Comparison of ENCODE assay signal across 8 cellular contexts in genomic region chr12:54304187-54304810, GRCh38. TPM values are rescaled to one million over a fixed set of nuclear protein-coding genes. Genes with fewer than 3 reads are reported as not detected.
A peak's percentile ranks its signal among the peaks of the same experiment; 100 is the strongest.
DNase-seq lines count a peak whose midpoint lies in the region; ATAC-seq and TF ChIP-seq lines count a peak whose summit lies in the region.

No MANE protein-coding gene starts in this region.

- POLR2A ChIA-PET in HEK293 (lab: Yijun Ruan, JAX), result interaction anchor here (0.5 to 1.0 kb wide), 2 partner anchors 24 to 304 kb away, joined by 3 to 6 read pairs; partner anchors contain the start of genes CBX5, HNRNPA1 and HOXC9

- H3K4me3 ChIP-seq in HEK293 (ENCODE audit: low read depth, low read length), result no peak overlapping the region

- H3K4me1 ChIP-seq in HEK293 (ENCODE audit: control insufficient read depth, insufficient read depth, low read length), result peaks cover 11% of the 10 kb centered on the region

- H3K9me3 ChIP-seq in HEK293 (ENCODE audit: control insufficient read depth, insufficient read depth, low read depth, low read length), result no peaks in the 10 kb centered on the region

- no peak for TF ChIP-seq CTCF in HEK293 (tag by site-specific recombination; IDR thresholded peaks at IDR 0.05)

- CTCF ChIA-PET in HEK293 (lab: Yijun Ruan, JAX), result interaction anchor here (0.6 to 0.7 kb wide), 2 partner anchors 32 to 77 kb away, joined by 3 read pairs; no protein-coding TSS in a partner anchor

- ATAC-seq in GM21619 (IDR thresholded peaks at IDR 0.05; ENCODE audit: unreplicated experiment) (no peak), GM18861 (IDR thresholded peaks at IDR 0.05; ENCODE audit: unreplicated experiment) (no peak)

- H3K36me3 ChIP-seq in HEK293 (ENCODE audit: control insufficient read depth in 2 of 2, insufficient read depth in 1 of 2, low read length in 2 of 2), result no peaks in the 10 kb centered on the region

- DNase-seq in RPMI8226 (peak; percentile 44), germinal center (ENCODE audit: low spot score) (peak; percentile 29), renal cortical epithelial cell (ENCODE audit: low read depth) (peak; percentile 81), NCI-H2171 (lab: John Stamatoyannopoulos, UW) (no peak), NCI-H2227 (lab: John Stamatoyannopoulos, UW; ENCODE audit: unreplicated experiment) (no peak)

- H3K27ac ChIP-seq in HEK293 (ENCODE audit: extremely low read depth, low read depth, low read length), result no peak overlapping the region

TF ChIP-seq in HEK293, 187 proteins besides CTCF, POLR2A, EP300 and RAD21 (continues in another document):
- TF ChIP-seq ZNF184 (tag by site-specific recombination; IDR thresholded peaks at IDR 0.05) (no peak), ZSCAN30 (tag by site-specific recombination; IDR thresholded peaks at IDR 0.05) (peak; percentile 23; the same call in 1 of the 2 replicates), ZNF654 (tag by site-specific recombination; IDR thresholded peaks at IDR 0.05; ENCODE audit: low read depth) (no peak), ZNF37A (tag by site-specific recombination; IDR thresholded peaks at IDR 0.05) (no peak), PRDM4 (tag by site-specific recombination; IDR thresholded peaks at IDR 0.05) (no peak), ZNF416 (tag by site-specific recombination; IDR thresholded peaks at IDR 0.05) (no peak), KLF7 (tag by site-specific recombination; IDR thresholded peaks at IDR 0.05; ENCODE audit: borderline replicate concordance) (0 out of 2 replicates have a peak, but pooled peaks have one; percentile 62), ZNF2 (tag by site-specific recombination; IDR thresholded peaks at IDR 0.05) (no peak), PATZ1 (tag by site-specific recombination; IDR thresholded peaks at IDR 0.05) (peak; percentile 53; the same call in 1 of the 2 replicates), ZNF426 (tag by site-specific recombination; IDR thresholded peaks at IDR 0.05) (no peak), BCL11A (tag by site-specific recombination; IDR thresholded peaks at IDR 0.05; ENCODE audit: low read depth) (no peak), ZNF341 (tag by site-specific recombination; IDR thresholded peaks at IDR 0.05; ENCODE audit: low read depth) (peak; percentile 62), ZNF155 (tag by site-specific recombination; IDR thresholded peaks at IDR 0.05) (no peak), ZNF350 (tag by site-specific recombination; IDR thresholded peaks at IDR 0.05) (no peak), SCRT2 (tag by site-specific recombination; IDR thresholded peaks at IDR 0.05) (peak; percentile 68), ZNF747 (tag by site-specific recombination; IDR thresholded peaks at IDR 0.05) (no peak), ZNF544 (tag by site-specific recombination; IDR thresholded peaks at IDR 0.05) (no peak), ZFP3 (tag by site-specific recombination; IDR thresholded peaks at IDR 0.05; ENCODE audit: low read depth) (no peak), TCF7L2 (IDR thresholded peaks at IDR 0.05; ENCODE audit: borderline replicate concordance, low read depth, low read length) (no peak), ZBTB20 (tag by site-specific recombination; IDR thresholded peaks at IDR 0.05) (0 out of 2 replicates have a peak, but pooled peaks have one; percentile 15), ZBTB21 (tag by site-specific recombination; IDR thresholded peaks at IDR 0.05) (no peak), YY2 (tag by site-specific recombination; IDR thresholded peaks at IDR 0.05) (no peak)
- TF ChIP-seq, protein P1, sequence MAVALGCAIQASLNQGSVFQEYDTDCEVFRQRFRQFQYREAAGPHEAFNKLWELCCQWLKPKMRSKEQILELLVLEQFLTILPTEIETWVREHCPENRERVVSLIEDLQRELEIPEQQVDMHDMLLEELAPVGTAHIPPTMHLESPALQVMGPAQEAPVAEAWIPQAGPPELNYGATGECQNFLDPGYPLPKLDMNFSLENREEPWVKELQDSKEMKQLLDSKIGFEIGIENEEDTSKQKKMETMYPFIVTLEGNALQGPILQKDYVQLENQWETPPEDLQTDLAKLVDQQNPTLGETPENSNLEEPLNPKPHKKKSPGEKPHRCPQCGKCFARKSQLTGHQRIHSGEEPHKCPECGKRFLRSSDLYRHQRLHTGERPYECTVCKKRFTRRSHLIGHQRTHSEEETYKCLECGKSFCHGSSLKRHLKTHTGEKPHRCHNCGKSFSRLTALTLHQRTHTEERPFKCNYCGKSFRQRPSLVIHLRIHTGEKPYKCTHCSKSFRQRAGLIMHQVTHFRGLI (tag by site-specific recombination; IDR thresholded peaks at IDR 0.05), result no peak
- TF ChIP-seq, protein P2, sequence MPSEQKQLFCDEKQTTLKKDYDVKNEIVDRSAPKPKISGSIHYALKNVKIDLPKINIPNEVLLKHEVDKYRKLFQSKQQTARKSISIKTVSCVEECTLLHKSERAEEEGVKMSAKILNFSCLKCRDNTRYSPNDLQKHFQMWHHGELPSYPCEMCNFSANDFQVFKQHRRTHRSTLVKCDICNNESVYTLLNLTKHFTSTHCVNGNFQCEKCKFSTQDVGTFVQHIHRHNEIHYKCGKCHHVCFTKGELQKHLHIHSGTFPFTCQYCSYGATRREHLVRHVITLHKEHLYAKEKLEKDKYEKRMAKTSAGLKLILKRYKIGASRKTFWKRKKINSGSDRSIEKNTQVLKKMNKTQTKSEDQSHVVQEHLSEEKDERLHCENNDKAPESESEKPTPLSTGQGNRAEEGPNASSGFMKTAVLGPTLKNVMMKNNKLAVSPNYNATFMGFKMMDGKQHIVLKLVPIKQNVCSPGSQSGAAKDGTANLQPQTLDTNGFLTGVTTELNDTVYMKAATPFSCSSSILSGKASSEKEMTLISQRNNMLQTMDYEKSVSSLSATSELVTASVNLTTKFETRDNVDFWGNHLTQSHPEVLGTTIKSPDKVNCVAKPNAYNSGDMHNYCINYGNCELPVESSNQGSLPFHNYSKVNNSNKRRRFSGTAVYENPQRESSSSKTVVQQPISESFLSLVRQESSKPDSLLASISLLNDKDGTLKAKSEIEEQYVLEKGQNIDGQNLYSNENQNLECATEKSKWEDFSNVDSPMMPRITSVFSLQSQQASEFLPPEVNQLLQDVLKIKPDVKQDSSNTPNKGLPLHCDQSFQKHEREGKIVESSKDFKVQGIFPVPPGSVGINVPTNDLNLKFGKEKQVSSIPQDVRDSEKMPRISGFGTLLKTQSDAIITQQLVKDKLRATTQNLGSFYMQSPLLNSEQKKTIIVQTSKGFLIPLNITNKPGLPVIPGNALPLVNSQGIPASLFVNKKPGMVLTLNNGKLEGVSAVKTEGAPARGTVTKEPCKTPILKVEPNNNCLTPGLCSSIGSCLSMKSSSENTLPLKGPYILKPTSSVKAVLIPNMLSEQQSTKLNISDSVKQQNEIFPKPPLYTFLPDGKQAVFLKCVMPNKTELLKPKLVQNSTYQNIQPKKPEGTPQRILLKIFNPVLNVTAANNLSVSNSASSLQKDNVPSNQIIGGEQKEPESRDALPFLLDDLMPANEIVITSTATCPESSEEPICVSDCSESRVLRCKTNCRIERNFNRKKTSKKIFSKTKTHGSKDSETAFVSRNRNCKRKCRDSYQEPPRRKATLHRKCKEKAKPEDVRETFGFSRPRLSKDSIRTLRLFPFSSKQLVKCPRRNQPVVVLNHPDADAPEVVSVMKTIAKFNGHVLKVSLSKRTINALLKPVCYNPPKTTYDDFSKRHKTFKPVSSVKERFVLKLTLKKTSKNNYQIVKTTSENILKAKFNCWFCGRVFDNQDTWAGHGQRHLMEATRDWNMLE (tag by site-specific recombination; conservative IDR thresholded peaks at IDR 0.05; ENCODE audit: low read depth), result no peak

RNA-seq across cellular contexts. Expression of gene NFE2, which starts 3.5 kb away (rescaled TPM):
- total RNA-seq in renal cortical epithelial cell, result 0.45 TPM in 1 of 2 replicates, not detected in the other

RNA-seq across cellular contexts. Expression of gene COPZ1, which starts 20.6 kb away (rescaled TPM):
- total RNA-seq in renal cortical epithelial cell, result 102 and 191 TPM in 2 replicates

RNA-seq across cellular contexts. Expression of gene HNRNPA1, which starts 23.8 kb away (rescaled TPM):
- total RNA-seq in renal cortical epithelial cell, result 324 and 386 TPM in 2 replicates

RNA-seq across cellular contexts. Expression of gene CBX5, which starts 24.4 kb away (rescaled TPM):
- total RNA-seq in renal cortical epithelial cell, result 35.4 and 97.5 TPM in 2 replicates

RNA-seq across cellular contexts. Expression of gene GPR84, which starts 60.0 kb away (rescaled TPM):
- not detected in 2 replicates for total RNA-seq in renal cortical epithelial cell

Comparison
In these comparisons a context has a peak if more than half of its experiments do, and no peak if none do; other contexts are left out.
1. DNase-seq: peak in RPMI8226 (single experiment), germinal center (single experiment) and renal cortical epithelial cell (single experiment); none in NCI-H2171 (single experiment) and NCI-H2227 (single experiment).